In the genomic region with DNA sequence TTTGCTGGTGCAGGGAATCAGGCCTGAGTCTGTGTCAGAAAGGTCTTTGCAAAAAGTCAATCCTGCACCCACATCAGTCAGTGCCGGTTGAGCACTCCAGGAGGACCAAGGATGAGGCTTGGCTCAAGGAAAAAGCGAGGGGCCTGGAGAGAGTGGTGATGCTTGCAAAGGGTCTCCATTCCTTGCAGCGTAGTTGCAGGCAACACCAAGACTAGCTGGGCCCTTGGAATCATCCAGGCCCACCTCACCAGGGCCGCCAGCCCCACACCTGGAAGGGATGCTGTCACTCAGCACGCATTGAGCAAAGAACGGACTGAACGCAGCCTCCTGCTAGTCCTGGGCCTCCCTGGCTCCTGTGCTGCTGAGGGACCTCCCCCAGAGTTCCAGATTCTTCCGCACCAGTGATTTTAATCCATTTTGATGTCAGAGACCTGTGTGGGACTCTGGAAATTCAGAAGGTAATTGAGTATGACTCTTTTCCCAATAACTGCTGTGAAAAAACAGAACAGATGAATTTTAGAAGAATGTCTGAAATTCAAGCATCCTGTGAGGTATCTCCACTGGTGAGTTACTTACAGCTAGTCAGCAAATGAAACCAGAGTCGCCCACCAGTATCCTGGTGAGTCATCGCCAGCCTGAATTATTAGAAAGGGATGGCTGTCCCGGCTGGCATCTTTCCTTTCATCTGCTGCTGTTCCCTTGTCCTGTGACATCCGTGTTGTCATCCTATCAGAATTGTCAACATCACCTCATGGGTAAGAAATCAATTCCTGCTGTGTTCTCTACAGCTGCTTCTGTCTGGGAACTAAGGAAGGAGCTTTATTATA, we compare ENCODE assay signal across 12 cellular contexts.
DNase-seq lines count a peak whose midpoint lies in the region; ATAC-seq and TF ChIP-seq lines count a peak whose summit lies in the region.
"Had no signal": no experiment of that assay in that cellular context is flagged by ENCODE, and none has a peak within 500 bp of the region (broad histone marks: within the 10 kb centered on the region; RNA-seq: fewer than 3 reads in every experiment).

No MANE protein-coding gene starts in this region.

- H3K4me3 Mint-ChIP-seq in effector memory CD8-positive, alpha-beta T cell = no peak overlapping the region
- H3K4me3 Mint-ChIP-seq: activated naive CD4-positive, alpha-beta T cell treated with anti-CD3 and anti-CD28 coated beads, Interleukin-2, amount 50 U/mL, for 24 hours had no signal

- peaks cover 3% of the 10 kb centered on the region for H3K36me3 Mint-ChIP-seq in effector memory CD8-positive, alpha-beta T cell (ENCODE audit: insufficient read depth)
- H3K36me3 Mint-ChIP-seq: activated naive CD4-positive, alpha-beta T cell treated with anti-CD3 and anti-CD28 coated beads, Interleukin-2, amount 50 U/mL, for 24 hours had no signal

- H3K27me3 ChIP-seq in adipocyte (replicated peaks; ENCODE audit: control insufficient read depth, insufficient read depth, low read length) (no peaks in the 10 kb centered on the region), foreskin keratinocyte (no peaks in the 10 kb centered on the region), tibial artery (no peaks in the 10 kb centered on the region)
- H3K27me3 ChIP-seq: hepatocyte had no signal

- peaks cover 0 to 8% of the 10 kb centered on the region in 2 donors for H3K9me3 Mint-ChIP-seq in effector memory CD8-positive, alpha-beta T cell
- H3K9me3 Mint-ChIP-seq: activated naive CD4-positive, alpha-beta T cell treated with anti-CD3 and anti-CD28 coated beads, Interleukin-2, amount 50 U/mL, for 24 hours had no signal

- H3K4me1 ChIP-seq in adipocyte (ENCODE audit: control insufficient read depth, insufficient read depth, low read length) (no peaks in the 10 kb centered on the region), foreskin keratinocyte (no peaks in the 10 kb centered on the region), tibial artery (peaks cover 0 to 12% (median 3%) of the 10 kb centered on the region in 4 donors)

- peak; percentile 7 for DNase-seq in GM04503 (ENCODE audit: low read depth)
- peak; percentile 74 for DNase-seq in adipocyte (ENCODE audit: low read depth)
- no peak for DNase-seq in foreskin keratinocyte
- peak; percentile 39 for DNase-seq in retinal pigment epithelial cell (ENCODE audit: low read depth)
- no peak for DNase-seq in tibial artery
- DNase-seq in effector memory CD8-positive, alpha-beta T cell = no peak
- DNase-seq: midbrain, NCI-H446 had no signal

- intact Hi-C loops in tibial artery (cut with DNase I; ENCODE audit: low total_unique reads) = loop anchor here (10.0 kb wide), 1 partner anchor 494 kb away; the partner anchor contains the start of gene DOCK1

- no peak overlapping the region for H3K9ac ChIP-seq in adipocyte (ENCODE audit: low read length)

- H3K36me3 ChIP-seq in adipocyte (ENCODE audit: control insufficient read depth, insufficient read depth, low read length, severe bottlenecking) = peaks cover 5% of the 10 kb centered on the region
- H3K36me3 ChIP-seq in tibial artery = peaks cover 0 to 21% (median 0%) of the 10 kb centered on the region in 3 donors

- no peaks in the 10 kb centered on the region for H3K27me3 Mint-ChIP-seq in effector memory CD8-positive, alpha-beta T cell
- H3K27me3 Mint-ChIP-seq: activated naive CD4-positive, alpha-beta T cell treated with anti-CD3 and anti-CD28 coated beads, Interleukin-2, amount 50 U/mL, for 24 hours had no signal

- ATAC-seq in foreskin keratinocyte (peak; percentile 54), HG03280 (IDR thresholded peaks at IDR 0.05; ENCODE audit: unreplicated experiment) (no peak), GM21717 (IDR thresholded peaks at IDR 0.05; ENCODE audit: unreplicated experiment) (no peak)
- ATAC-seq in effector memory CD8-positive, alpha-beta T cell (replicated peaks) = no peak

- no peak overlapping the region for H3K27ac Mint-ChIP-seq in effector memory CD8-positive, alpha-beta T cell
- H3K27ac Mint-ChIP-seq: activated naive CD4-positive, alpha-beta T cell treated with anti-CD3 and anti-CD28 coated beads, Interleukin-2, amount 50 U/mL, for 24 hours had no signal

- H3K4me3 ChIP-seq in adipocyte (ENCODE audit: low read length) (no peak overlapping the region), retinal pigment epithelial cell (ENCODE audit: low read length) (no peak overlapping the region), tibial artery (no peak overlapping the region)
- H3K4me3 ChIP-seq: hepatocyte had no signal

- H3K4me1 Mint-ChIP-seq in effector memory CD8-positive, alpha-beta T cell (ENCODE audit: low read depth in 2 of 2) = no peaks in the 10 kb centered on the region
- H3K4me1 Mint-ChIP-seq: activated naive CD4-positive, alpha-beta T cell treated with anti-CD3 and anti-CD28 coated beads, Interleukin-2, amount 50 U/mL, for 24 hours had no signal

- no peak overlapping the region for H3K27ac ChIP-seq in foreskin keratinocyte
- H3K27ac ChIP-seq in tibial artery = no peak overlapping the region
- H3K27ac ChIP-seq: hepatocyte had no signal

- H3K9me3 ChIP-seq in adipocyte (ENCODE audit: control insufficient read depth, low read length) = no peaks in the 10 kb centered on the region
- no peaks in the 10 kb centered on the region for H3K9me3 ChIP-seq in tibial artery

- TF ChIP-seq CTCF in foreskin keratinocyte (conservative IDR thresholded peaks at IDR 0.05) (no peak), retinal pigment epithelial cell (conservative IDR thresholded peaks at IDR 0.05; ENCODE audit: low read depth, low read length) (no peak), tibial artery (IDR thresholded peaks at IDR 0.05) (no peak)

Comparison
In these comparisons a context has a peak if more than half of its experiments do, and no peak if none do; other contexts are left out.
1. DNase-seq: peak in GM04503 (single experiment), adipocyte (single experiment) and retinal pigment epithelial cell (single experiment); none in foreskin keratinocyte (0 of 2), tibial artery (0 of 2) and effector memory CD8-positive, alpha-beta T cell (0 of 3).